Comparison of ENCODE assay signal across 10 cellular contexts in the genomic region with DNA sequence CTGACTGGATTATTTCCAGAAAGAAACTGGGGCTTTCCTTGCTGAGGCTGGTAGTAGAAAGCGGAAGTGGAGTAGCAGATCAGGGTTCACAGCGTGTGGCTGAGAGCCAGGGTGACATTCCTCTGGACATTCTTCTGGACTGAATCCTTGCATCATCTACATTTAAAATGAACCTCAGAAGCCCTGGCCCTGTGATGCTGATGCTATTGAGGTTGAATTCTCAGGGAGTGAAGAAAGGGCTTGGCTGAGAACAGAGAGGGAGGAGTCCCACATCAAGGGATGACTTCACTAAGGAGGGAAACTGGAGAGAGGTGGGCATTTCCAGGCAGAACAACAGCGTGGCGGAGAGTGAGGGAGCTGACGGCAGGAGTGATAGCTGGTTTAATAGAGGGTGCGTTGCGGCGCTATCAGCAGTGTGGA.
DNase-seq lines count a peak whose midpoint lies in the region; FAIRE-seq and TF ChIP-seq lines count a peak whose summit lies in the region.
"Had no signal": no experiment of that assay in that cellular context is flagged by ENCODE, and none has a peak within 500 bp of the region (broad histone marks: within the 10 kb centered on the region; RNA-seq: fewer than 3 reads in every experiment).

No MANE protein-coding gene starts in this region.

- in situ Hi-C loops in transverse colon (cut with MboI; ENCODE audit: low pct_ligation_motif_present in 1 of 4, low pct_unique_long_range_greater_than_20kb in 1 of 4, low sequenced_read_pairs in 3 of 4): no loop called here

- H3K4me1 ChIP-seq in keratinocyte (ENCODE audit: control insufficient read depth, extremely low read depth, insufficient read depth, low read length): peaks cover 39% of the 10 kb centered on the region
- peaks cover 0 to 4% (median 0%) of the 10 kb centered on the region in 4 donors for H3K4me1 ChIP-seq in transverse colon
- H3K4me1 ChIP-seq: HAP-1 had no signal

- WGBS in transverse colon (ENCODE audit: low coverage in 1 of 2), 2 donors: 15 to 41% methylated on average over 2 to 8 of the region's 8 CpGs

- H3K27me3 ChIP-seq in keratinocyte (ENCODE audit: control insufficient read depth, extremely low read depth, insufficient read depth, low read length): no peaks in the 10 kb centered on the region
- no peaks in the 10 kb centered on the region for H3K27me3 ChIP-seq in transverse colon
- H3K27me3 ChIP-seq: dorsolateral prefrontal cortex had no signal

- no peak overlapping the region for H3K4me3 ChIP-seq in keratinocyte (ENCODE audit: control insufficient read depth in 2 of 3, extremely low read depth in 1 of 3, insufficient read depth in 2 of 3, low read depth in 1 of 3, low read length in 3 of 3)
- no peak overlapping the region for H3K4me3 ChIP-seq in transverse colon
- H3K4me3 ChIP-seq: HAP-1 had no signal

- H3K27ac ChIP-seq in keratinocyte (ENCODE audit: control insufficient read depth, insufficient read depth, low read length) (peak overlapping the region; percentile 75), transverse colon (peak overlapping the region in 3 of 4 donors; percentile 6 to 32 (median 17))

- intact Hi-C loops in transverse colon (cut with DNase I; ENCODE audit: low total_unique reads): no loop called here

- peak overlapping the region; percentile 60 for H3K4me2 ChIP-seq in keratinocyte (ENCODE audit: control insufficient read depth, extremely low read depth, insufficient read depth, low read depth, low read length)

- TF ChIP-seq CTCF in keratinocyte (optimal IDR thresholded peaks at IDR 0.05 in 1 of 3, IDR thresholded peaks at IDR 0.05 in 1 of 3, conservative IDR thresholded peaks at IDR 0.05 in 1 of 3; ENCODE audit: extremely low read depth in 1 of 3, insufficient read depth in 2 of 3, low read length in 3 of 3) (no peak), transverse colon (IDR thresholded peaks at IDR 0.05) (no peak)

- TF ChIP-seq POLR2A in transverse colon (IDR thresholded peaks at IDR 0.05): no peak

- no peaks in the 10 kb centered on the region for H3K9me1 ChIP-seq in keratinocyte (ENCODE audit: control insufficient read depth, extremely low read depth, insufficient read depth, low read length)

- H3K9me3 ChIP-seq in keratinocyte (ENCODE audit: control insufficient read depth, low read depth, low read length) (no peaks in the 10 kb centered on the region), transverse colon (no peaks in the 10 kb centered on the region)
- H3K9me3 ChIP-seq: HAP-1 had no signal

- H3K9ac ChIP-seq in keratinocyte (ENCODE audit: control insufficient read depth, extremely low read depth, insufficient read depth, low read length): peak overlapping the region; percentile 61

- FAIRE-seq in keratinocyte (lab: Jason Lieb, UNC): peak; percentile 97

- TF ChIP-seq EP300 in transverse colon (IDR thresholded peaks at IDR 0.05; ENCODE audit: low read depth): no peak

- no peaks in the 10 kb centered on the region for H3K79me2 ChIP-seq in keratinocyte (ENCODE audit: control insufficient read depth, insufficient read depth, low read length)

- peak; percentile 92 for DNase-seq in GM03348 (ENCODE audit: low spot score)
- peak; percentile 99 for DNase-seq in HS-5 (ENCODE audit: low read depth)
- DNase-seq in astrocyte of the hippocampus (ENCODE audit: low read depth, low spot score): peak; percentile 99
- DNase-seq in keratinocyte (ENCODE audit: low read depth, low spot score): peak; percentile 89
- DNase-seq in transverse colon: peak; percentile 55
- no peak for DNase-seq in activated CD4-positive, alpha-beta T cell treated with anti-CD3 and anti-CD28 coated beads, Interleukin-2, amount 50 U/mL, for 48 hours
- DNase-seq in SHP77 (lab: John Stamatoyannopoulos, UW): no peak
- DNase-seq in stimulated activated naive CD4-positive, alpha-beta T cell (lab: John Stamatoyannopoulos, UW): no peak

- H4K20me1 ChIP-seq in keratinocyte (ENCODE audit: control insufficient read depth, extremely low read depth, insufficient read depth, low read length): no peaks in the 10 kb centered on the region

- dilution Hi-C loops in keratinocyte (cut with MboI; ENCODE audit: extremely low pct_ligation_motif_present, low sequenced_read_pairs): no loop called here

- H2AFZ ChIP-seq in keratinocyte (ENCODE audit: control insufficient read depth, low read length): peak overlapping the region; percentile 78

- H3K36me3 ChIP-seq in keratinocyte (ENCODE audit: control insufficient read depth in 2 of 2, extremely low read depth in 1 of 2, insufficient read depth in 2 of 2, low read length in 2 of 2) (no peaks in the 10 kb centered on the region), transverse colon (no peaks in the 10 kb centered on the region)
- H3K36me3 ChIP-seq: HAP-1 had no signal

Comparison
In these comparisons a context has a peak if more than half of its experiments do, and no peak if none do; other contexts are left out.
1. DNase-seq: peak in GM03348 (single experiment), HS-5 (single experiment), astrocyte of the hippocampus (single experiment), keratinocyte (single experiment) and transverse colon (single experiment); none in activated CD4-positive, alpha-beta T cell treated with anti-CD3 and anti-CD28 coated beads, Interleukin-2, amount 50 U/mL, for 48 hours (0 of 2), SHP77 (0 of 2) and stimulated activated naive CD4-positive, alpha-beta T cell (0 of 6).